8 cellular contexts compared by ENCODE assay signal in genomic region chr3:142725352-142725739, GRCh38. TPM values are rescaled to one million over a fixed set of nuclear protein-coding genes. Genes with fewer than 3 reads are reported as not detected.
DNase-seq lines count a peak whose midpoint lies in the region; ATAC-seq and TF ChIP-seq lines count a peak whose summit lies in the region.

No MANE protein-coding gene starts in this region.

- no peak for TF ChIP-seq CTCF in astrocyte of the cerebellum (IDR thresholded peaks at IDR 0.05; ENCODE audit: low read depth, low read length, missing control alignments)
- TF ChIP-seq CTCF in lower lobe of right lung (IDR thresholded peaks at IDR 0.05) = no peak
- no peak for TF ChIP-seq CTCF in type B pancreatic cell (conservative IDR thresholded peaks at IDR 0.05)

- peaks cover 49% of the 10 kb centered on the region for H3K27me3 Mint-ChIP-seq in activated naive CD4-positive, alpha-beta T cell treated with anti-CD3 and anti-CD28 coated beads, Interleukin-2, amount 10 ng/mL, durations not matched to agents 7 days and 5 days
- H3K27me3 Mint-ChIP-seq in type B pancreatic cell = peaks cover 15% of the 10 kb centered on the region

- H3K4me1 Mint-ChIP-seq in activated naive CD4-positive, alpha-beta T cell treated with anti-CD3 and anti-CD28 coated beads, Interleukin-2, amount 10 ng/mL, durations not matched to agents 7 days and 5 days = peaks cover 21% of the 10 kb centered on the region
- H3K4me1 Mint-ChIP-seq in type B pancreatic cell (ENCODE audit: unreplicated experiment) = no peaks in the 10 kb centered on the region

- no peaks in the 10 kb centered on the region for H3K36me3 ChIP-seq in lower lobe of right lung

- H3K4me3 ChIP-seq in astrocyte of the cerebellum (ENCODE audit: low read depth, low read length) = peak overlapping the region; percentile 74
- peak overlapping the region; percentile 71 for H3K4me3 ChIP-seq in lower lobe of right lung

- H3K9me3 Mint-ChIP-seq in activated naive CD4-positive, alpha-beta T cell treated with anti-CD3 and anti-CD28 coated beads, Interleukin-2, amount 10 ng/mL, durations not matched to agents 7 days and 5 days = no peaks in the 10 kb centered on the region
- H3K9me3 Mint-ChIP-seq in activated naive CD4-positive, alpha-beta T cell treated with anti-CD3 and anti-CD28 coated beads, Interleukin-2, amount 50 U/mL, for 72 hours = peaks cover 0 to 4% of the 10 kb centered on the region in 2 donors
- H3K9me3 Mint-ChIP-seq in type B pancreatic cell = peaks cover 6% of the 10 kb centered on the region

- H3K27me3 ChIP-seq in lower lobe of right lung (ENCODE audit: low read depth) = no peaks in the 10 kb centered on the region

- no peak for ATAC-seq in activated naive CD4-positive, alpha-beta T cell treated with anti-CD3 and anti-CD28 coated beads, Interleukin-2, amount 50 U/mL, for 72 hours
- ATAC-seq in lower lobe of right lung (no peak), GM21619 (IDR thresholded peaks at IDR 0.05; ENCODE audit: unreplicated experiment) (no peak)

- intact Hi-C loops in lower lobe of right lung (cut with DNase I) = no loop called here

- DNase-seq in activated naive CD4-positive, alpha-beta T cell treated with anti-CD3 and anti-CD28 coated beads, Interleukin-2, amount 10 ng/mL, durations not matched to agents 7 days and 5 days = no peak
- no peak for DNase-seq in activated naive CD4-positive, alpha-beta T cell treated with anti-CD3 and anti-CD28 coated beads, Interleukin-2, amount 50 U/mL, for 72 hours (ENCODE audit: low spot score in 2 of 2)
- DNase-seq in astrocyte of the cerebellum (ENCODE audit: low read depth) (no peak), lower lobe of right lung (no peak), type B pancreatic cell (ENCODE audit: extremely low spot score, unreplicated experiment) (no peak), NCI-H446 treated with DMSO at 0.1 percent for 48 hours (lab: John Stamatoyannopoulos, UW) (no peak)
- no peak for DNase-seq in stimulated activated naive CD4-positive, alpha-beta T cell treated with Interleukin-2 at 50 U/mL for 16 hours (lab: John Stamatoyannopoulos, UW)

- no peaks in the 10 kb centered on the region for H3K9me3 ChIP-seq in lower lobe of right lung

- peak overlapping the region; percentile 77 for H3K4me3 Mint-ChIP-seq in activated naive CD4-positive, alpha-beta T cell treated with anti-CD3 and anti-CD28 coated beads, Interleukin-2, amount 10 ng/mL, durations not matched to agents 7 days and 5 days
- H3K4me3 Mint-ChIP-seq in type B pancreatic cell = peak overlapping the region; percentile 92

- H3K27ac ChIP-seq in lower lobe of right lung = no peak overlapping the region

- H3K27ac Mint-ChIP-seq in activated naive CD4-positive, alpha-beta T cell treated with anti-CD3 and anti-CD28 coated beads, Interleukin-2, amount 10 ng/mL, durations not matched to agents 7 days and 5 days = no peak overlapping the region
- H3K27ac Mint-ChIP-seq in activated naive CD4-positive, alpha-beta T cell treated with anti-CD3 and anti-CD28 coated beads, Interleukin-2, amount 50 U/mL, for 72 hours = peak overlapping the region in 1 of 2 donors; percentile 87
- peak overlapping the region; percentile 77 for H3K27ac Mint-ChIP-seq in type B pancreatic cell

- CTCF ChIA-PET in activated naive CD4-positive, alpha-beta T cell treated with anti-CD3 and anti-CD28 coated beads, Interleukin-2, amount 10 ng/mL, durations not matched to agents 7 days and 5 days (lab: Charles Lee) = no interaction called here

- in situ Hi-C loops in astrocyte of the cerebellum (cut with HindIII; ENCODE audit: low sequenced_read_pairs) = no loop called here

- no peaks in the 10 kb centered on the region for H3K36me3 Mint-ChIP-seq in activated naive CD4-positive, alpha-beta T cell treated with anti-CD3 and anti-CD28 coated beads, Interleukin-2, amount 10 ng/mL, durations not matched to agents 7 days and 5 days
- peaks cover 6 to 7% of the 10 kb centered on the region in 2 donors for H3K36me3 Mint-ChIP-seq in activated naive CD4-positive, alpha-beta T cell treated with anti-CD3 and anti-CD28 coated beads, Interleukin-2, amount 50 U/mL, for 72 hours
- no peaks in the 10 kb centered on the region for H3K36me3 Mint-ChIP-seq in type B pancreatic cell

- no peaks in the 10 kb centered on the region for H3K4me1 ChIP-seq in lower lobe of right lung

RNA-seq across cellular contexts. Expression of gene TRPC1, which starts 1.5 kb away (rescaled TPM):
- total RNA-seq in activated naive CD4-positive, alpha-beta T cell treated with anti-CD3 and anti-CD28 coated beads, Interleukin-2, amount 50 U/mL, for 72 hours = 1 to 10 TPM; 3.1 to 9.7 TPM
- total RNA-seq in lower lobe of right lung (5.4 TPM), type B pancreatic cell (ENCODE audit: low replicate concordance) (3.4 and 11.7 TPM in 2 replicates)
